ENCODE assay signal across 8 cellular contexts in the genomic region with DNA sequence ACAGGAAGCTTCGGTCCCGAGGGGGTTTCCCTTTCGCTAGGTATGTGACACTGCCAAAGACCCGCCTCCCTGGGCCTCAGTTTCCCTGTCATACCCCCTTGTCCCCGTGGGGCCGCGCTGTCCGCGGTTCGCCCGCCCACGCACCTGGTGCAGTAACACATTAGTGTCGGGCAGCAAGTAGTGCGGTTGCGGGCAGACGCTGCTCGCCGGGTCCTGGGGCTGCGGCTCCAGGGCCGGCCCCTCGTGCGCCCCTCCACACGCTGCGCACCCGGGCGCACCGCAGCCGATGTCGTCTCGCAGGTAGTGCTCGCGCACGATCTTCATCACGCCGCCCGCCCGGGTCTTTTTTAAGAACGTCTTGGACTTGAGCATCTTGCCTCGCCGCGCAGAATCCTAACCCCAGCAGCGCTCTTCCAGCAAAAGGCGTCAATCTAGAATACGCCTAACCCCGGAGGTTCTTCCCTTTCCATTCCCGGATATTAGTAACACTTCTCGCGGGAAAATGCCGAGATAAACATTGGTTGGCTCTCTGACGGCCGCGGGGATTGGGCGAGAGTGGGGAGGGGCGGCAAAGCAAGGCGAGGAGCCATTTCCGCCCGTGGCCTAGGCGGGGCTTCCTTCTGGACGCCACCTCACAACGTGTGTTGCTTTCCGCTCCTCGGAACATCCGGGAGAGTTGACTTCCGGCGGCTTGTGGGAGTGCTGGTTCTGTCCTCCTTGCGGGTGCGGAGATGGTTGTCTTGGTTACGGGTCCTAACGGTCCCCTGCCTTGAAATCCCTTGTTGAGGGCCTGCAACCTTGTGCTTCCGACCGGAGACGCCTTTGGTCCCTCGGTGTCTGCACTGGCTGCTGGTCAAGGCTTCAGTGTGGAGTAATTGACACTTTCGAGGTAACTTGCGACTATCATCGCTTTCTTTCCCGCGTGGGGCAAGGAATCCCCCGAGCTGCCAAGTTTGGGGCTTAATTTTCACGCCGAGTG. TPM values are rescaled to one million over a fixed set of nuclear protein-coding genes. Genes with fewer than 3 reads are reported as not detected.
A peak's percentile ranks its signal among the peaks of the same experiment; 100 is the strongest.
DNase-seq lines count a peak whose midpoint lies in the region; ATAC-seq, FAIRE-seq and TF ChIP-seq lines count a peak whose summit lies in the region.

A gene with protein sequence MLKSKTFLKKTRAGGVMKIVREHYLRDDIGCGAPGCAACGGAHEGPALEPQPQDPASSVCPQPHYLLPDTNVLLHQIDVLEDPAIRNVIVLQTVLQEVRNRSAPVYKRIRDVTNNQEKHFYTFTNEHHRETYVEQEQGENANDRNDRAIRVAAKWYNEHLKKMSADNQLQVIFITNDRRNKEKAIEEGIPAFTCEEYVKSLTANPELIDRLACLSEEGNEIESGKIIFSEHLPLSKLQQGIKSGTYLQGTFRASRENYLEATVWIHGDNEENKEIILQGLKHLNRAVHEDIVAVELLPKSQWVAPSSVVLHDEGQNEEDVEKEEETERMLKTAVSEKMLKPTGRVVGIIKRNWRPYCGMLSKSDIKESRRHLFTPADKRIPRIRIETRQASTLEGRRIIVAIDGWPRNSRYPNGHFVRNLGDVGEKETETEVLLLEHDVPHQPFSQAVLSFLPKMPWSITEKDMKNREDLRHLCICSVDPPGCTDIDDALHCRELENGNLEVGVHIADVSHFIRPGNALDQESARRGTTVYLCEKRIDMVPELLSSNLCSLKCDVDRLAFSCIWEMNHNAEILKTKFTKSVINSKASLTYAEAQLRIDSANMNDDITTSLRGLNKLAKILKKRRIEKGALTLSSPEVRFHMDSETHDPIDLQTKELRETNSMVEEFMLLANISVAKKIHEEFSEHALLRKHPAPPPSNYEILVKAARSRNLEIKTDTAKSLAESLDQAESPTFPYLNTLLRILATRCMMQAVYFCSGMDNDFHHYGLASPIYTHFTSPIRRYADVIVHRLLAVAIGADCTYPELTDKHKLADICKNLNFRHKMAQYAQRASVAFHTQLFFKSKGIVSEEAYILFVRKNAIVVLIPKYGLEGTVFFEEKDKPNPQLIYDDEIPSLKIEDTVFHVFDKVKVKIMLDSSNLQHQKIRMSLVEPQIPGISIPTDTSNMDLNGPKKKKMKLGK (minus strand): TSS at position 440 of the 979 bp plus-strand sequence. CDS start 68 bp downstream, at position 372.
A gene with protein sequence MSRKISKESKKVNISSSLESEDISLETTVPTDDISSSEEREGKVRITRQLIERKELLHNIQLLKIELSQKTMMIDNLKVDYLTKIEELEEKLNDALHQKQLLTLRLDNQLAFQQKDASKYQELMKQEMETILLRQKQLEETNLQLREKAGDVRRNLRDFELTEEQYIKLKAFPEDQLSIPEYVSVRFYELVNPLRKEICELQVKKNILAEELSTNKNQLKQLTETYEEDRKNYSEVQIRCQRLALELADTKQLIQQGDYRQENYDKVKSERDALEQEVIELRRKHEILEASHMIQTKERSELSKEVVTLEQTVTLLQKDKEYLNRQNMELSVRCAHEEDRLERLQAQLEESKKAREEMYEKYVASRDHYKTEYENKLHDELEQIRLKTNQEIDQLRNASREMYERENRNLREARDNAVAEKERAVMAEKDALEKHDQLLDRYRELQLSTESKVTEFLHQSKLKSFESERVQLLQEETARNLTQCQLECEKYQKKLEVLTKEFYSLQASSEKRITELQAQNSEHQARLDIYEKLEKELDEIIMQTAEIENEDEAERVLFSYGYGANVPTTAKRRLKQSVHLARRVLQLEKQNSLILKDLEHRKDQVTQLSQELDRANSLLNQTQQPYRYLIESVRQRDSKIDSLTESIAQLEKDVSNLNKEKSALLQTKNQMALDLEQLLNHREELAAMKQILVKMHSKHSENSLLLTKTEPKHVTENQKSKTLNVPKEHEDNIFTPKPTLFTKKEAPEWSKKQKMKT (plus strand): TSS at position 673 of the 979 bp plus-strand sequence. CDS start 1,337 bp downstream, outside the sequence.

- H3K9me3 ChIP-seq in ES-I3 (ENCODE audit: control insufficient read depth, insufficient read depth, low read length) (no peaks in the 10 kb centered on the region), Loucy (ENCODE audit: insufficient read depth, low read depth, low read length) (no peaks in the 10 kb centered on the region)

- peaks cover 22% of the 10 kb centered on the region for H3K36me3 Mint-ChIP-seq in natural killer cell treated with Interleukin-12 subunit alpha and Interleukin-12 subunit beta and Interleukin-15 and Interleukin-18, amount 100 ng/mL, for 72 hours

- peak within 1 kb of the TSS; percentile 97 to 98 for H3K27ac Mint-ChIP-seq in natural killer cell treated with Interleukin-12 subunit alpha and Interleukin-12 subunit beta and Interleukin-15 and Interleukin-18, amount 100 ng/mL, for 72 hours

- H3K79me2 ChIP-seq in Loucy (ENCODE audit: insufficient read depth, low read length) = peaks cover 93% of the 10 kb centered on the region

- H2AFZ ChIP-seq in Loucy (ENCODE audit: low read length) = peak within 1 kb of the TSS; percentile 82

- DNase-seq in H54 (ENCODE audit: insufficient read length, low spot score) (peak; percentile 86), fibroblast of pulmonary artery (ENCODE audit: low read depth) (peak; percentile 99)
- DNase-seq in activated T-helper 9 cell treated with anti-CD3 and anti-CD28 coated beads, Interleukin-2, amount 50 U/mL, for 16 hours (ENCODE audit: low read depth) = peak; percentile 95
- DNase-seq in natural killer cell treated with Interleukin-12 subunit alpha and Interleukin-12 subunit beta and Interleukin-15 and Interleukin-18, amount 100 ng/mL, for 72 hours (ENCODE audit: low spot score) = peak; percentile 99
- peak; percentile 96 for DNase-seq in stimulated activated naive CD8-positive, alpha-beta T cell treated with anti-CD3 and anti-CD28 coated beads, Interleukin-15, Interleukin-2, amounts not matched to agents 100 U/mL and 50 U/mL, for 24 hours

- FAIRE-seq in H54 (lab: Jason Lieb, UNC) = peak; percentile 100

- peak; percentile 57 for TF ChIP-seq POLR2A in H54 (IDR thresholded peaks at IDR 0.05; ENCODE audit: low read depth, low read length)
- TF ChIP-seq POLR2A in Raji (IDR thresholded peaks at IDR 0.05; ENCODE audit: insufficient read depth, low read depth, low read length) = peak; percentile 88

- TF ChIP-seq CTCF in Loucy (conservative IDR thresholded peaks at IDR 0.05; ENCODE audit: low read length) = peak; percentile 22; the same call in 1 of the 2 replicates
- no peak for TF ChIP-seq CTCF in fibroblast of pulmonary artery (IDR thresholded peaks at IDR 0.05; ENCODE audit: low read length, missing control alignments)

- peaks cover 62% of the 10 kb centered on the region for H4K20me1 ChIP-seq in Loucy (ENCODE audit: insufficient read depth, low read length, poor library complexity, severe bottlenecking)

- H3K27me3 ChIP-seq in Loucy (ENCODE audit: insufficient read depth, low read length, poor library complexity, severe bottlenecking) = no peaks in the 10 kb centered on the region

- H3K36me3 ChIP-seq in ES-I3 (ENCODE audit: insufficient read depth, low read length) (peaks cover 10% of the 10 kb centered on the region; the same call in 1 of the 2 replicates), Loucy (ENCODE audit: insufficient read depth, low read length) (peaks cover 17% of the 10 kb centered on the region; the same call in 1 of the 2 replicates)

- H3K4me1 ChIP-seq in ES-I3 (ENCODE audit: insufficient read depth, low read length) (no peaks in the 10 kb centered on the region), Loucy (ENCODE audit: insufficient read depth, low read length, poor library complexity, severe bottlenecking) (peaks cover 61% of the 10 kb centered on the region)

- peak within 1 kb of the TSS; percentile 86 for H3K4me2 ChIP-seq in Loucy (ENCODE audit: low read depth, low read length, poor library complexity, severe bottlenecking)

- H3K9me3 Mint-ChIP-seq in natural killer cell treated with Interleukin-12 subunit alpha and Interleukin-12 subunit beta and Interleukin-15 and Interleukin-18, amount 100 ng/mL, for 72 hours = no peaks in the 10 kb centered on the region

- no peaks in the 10 kb centered on the region for H3K9me2 ChIP-seq in Loucy (replicated peaks; ENCODE audit: low read depth, low read length)

- H3K9ac ChIP-seq in ES-I3 (ENCODE audit: low read depth, low read length) (peak within 1 kb of the TSS; percentile 76), Loucy (ENCODE audit: low read depth, low read length, poor library complexity, severe bottlenecking) (peak within 1 kb of the TSS; percentile 84)

- ATAC-seq in natural killer cell treated with Interleukin-12 subunit alpha and Interleukin-12 subunit beta and Interleukin-15 and Interleukin-18, amount 100 ng/mL, for 72 hours = peak; percentile 99
- ATAC-seq in stimulated activated naive CD8-positive, alpha-beta T cell treated with anti-CD3 and anti-CD28 coated beads, Interleukin-15, Interleukin-2, amounts not matched to agents 100 U/mL and 50 U/mL, for 24 hours = peak; percentile 99

- peaks cover 41 to 52% of the 10 kb centered on the region in 2 donors for H3K4me1 Mint-ChIP-seq in natural killer cell treated with Interleukin-12 subunit alpha and Interleukin-12 subunit beta and Interleukin-15 and Interleukin-18, amount 100 ng/mL, for 72 hours (ENCODE audit: low read depth in 2 of 2)

- H3K4me3 Mint-ChIP-seq in natural killer cell treated with Interleukin-12 subunit alpha and Interleukin-12 subunit beta and Interleukin-15 and Interleukin-18, amount 100 ng/mL, for 72 hours = peak within 1 kb of the TSS; percentile 95

- H3K27me3 Mint-ChIP-seq in natural killer cell treated with Interleukin-12 subunit alpha and Interleukin-12 subunit beta and Interleukin-15 and Interleukin-18, amount 100 ng/mL, for 72 hours = no peaks in the 10 kb centered on the region

- H3F3A ChIP-seq in Loucy (ENCODE audit: low read depth) = no peaks in the 10 kb centered on the region

- H3K4me3 ChIP-seq in Loucy (ENCODE audit: low read length, poor library complexity, severe bottlenecking) (peak within 1 kb of the TSS; percentile 90), fibroblast of pulmonary artery (replicated peaks; ENCODE audit: low read depth, low read length) (peak within 1 kb of the TSS; percentile 97)

RNA-seq across cellular contexts. Expression of the first gene that starts in this region (rescaled TPM):
- 10 to 100 TPM; 41.6 to 47.6 TPM for total RNA-seq in natural killer cell treated with Interleukin-12 subunit alpha and Interleukin-12 subunit beta and Interleukin-15 and Interleukin-18, amount 100 ng/mL, for 72 hours

RNA-seq across cellular contexts. Expression of the second gene that starts in this region (rescaled TPM):
- total RNA-seq in natural killer cell treated with Interleukin-12 subunit alpha and Interleukin-12 subunit beta and Interleukin-15 and Interleukin-18, amount 100 ng/mL, for 72 hours = 10 to 100 TPM; 15.2 to 46.3 TPM

Comparison
In these comparisons a context has a peak if more than half of its experiments do, and no peak if none do; other contexts are left out.
1. Peak in every context shown above with its lines: DNase-seq, ATAC-seq and H3K4me3 ChIP-seq.